ENCODE assay signal across 29 cellular contexts in genomic region chr2:46007412-46007811, GRCh38.
"Had no signal": no experiment of that assay in that cellular context is flagged by ENCODE, and none has a peak within 500 bp of the region (broad histone marks: within the 10 kb centered on the region; RNA-seq: fewer than 3 reads in every experiment).

No MANE protein-coding gene starts in this region.

- H3K27me3 Mint-ChIP-seq: activated CD4-positive, alpha-beta T cell treated with anti-CD3 and anti-CD28 coated beads, Interleukin-2, amount 10 ng/mL, durations not matched to agents 24 days and 14 days; activated naive CD8-positive, alpha-beta T cell; activated T-cell treated with anti-CD3 and anti-CD28 coated beads, Interleukin-2, amount 50 U/mL, for 24 hours had no signal

- DNase-seq: activated CD4-positive, alpha-beta T cell treated with anti-CD3 and anti-CD28 coated beads, Interleukin-2, amount 10 ng/mL, durations not matched to agents 24 days and 14 days; activated CD4-positive, CD25-positive, alpha-beta regulatory T cell treated with anti-CD3 and anti-CD28 coated beads, Interleukin-2, amount 50 U/mL, for 72 hours; activated CD8-positive, alpha-beta memory T cell treated with anti-CD3 and anti-CD28 coated beads, Interleukin-2, amount 50 U/mL, for 48 hours; activated CD8-positive, alpha-beta T cell treated with anti-CD3 and anti-CD28 coated beads, Interleukin-2, amount 10 ng/mL, durations not matched to agents 7 days and 5 days; activated gamma-delta T cell; activated naive CD4-positive, alpha-beta T cell treated with anti-CD3 and anti-CD28 coated beads for 36 hours; activated T-cell treated with anti-CD3 and anti-CD28 coated beads, Interleukin-2, amount 50 U/mL, for 24 hours; amygdala; brain microvascular endothelial cell; MG63; MV-4-11; NCI-H1092 treated with DMSO at 0.1 percent for 48 hours; NCI-H1417 treated with DMSO at 0.1 percent for 48 hours; NCI-H1694 treated with DMSO at 0.1 percent for 48 hours; NCI-H2081; NCI-H510A treated with DMSO at 0.1 percent for 48 hours; NCI-H69; NK-92 treated with Interleukin-12 subunit alpha and Interleukin-12 subunit beta, amount 100 ng/mL, for 24 hours; OCI-M1; Right ventricle myocardium superior; RPMI8226; SW 1271 had no signal

- H3K4me3 ChIP-seq: cardiac muscle cell, MG63, SJSA1 had no signal

- H3K9me3 ChIP-seq: MG63, SJSA1 had no signal

- H3K36me3 ChIP-seq: brain microvascular endothelial cell, SJSA1 had no signal

- ATAC-seq: activated CD8-positive, alpha-beta T cell treated with anti-CD3 and anti-CD28 coated beads, Interleukin-2, amount 10 ng/mL, durations not matched to agents 7 days and 5 days; Panc1; SK-N-SH treated with all-trans-retinoic acid at 6 μM for 48 hours; WTC11 had no signal

- H3K27ac Mint-ChIP-seq: activated CD4-positive, alpha-beta T cell treated with anti-CD3 and anti-CD28 coated beads, Interleukin-2, amount 10 ng/mL, durations not matched to agents 24 days and 14 days; activated CD8-positive, alpha-beta T cell treated with anti-CD3 and anti-CD28 coated beads, Interleukin-2, amount 10 ng/mL, durations not matched to agents 7 days and 5 days; activated naive CD4-positive, alpha-beta T cell treated with anti-CD3 and anti-CD28 coated beads for 36 hours; activated naive CD8-positive, alpha-beta T cell; activated T-cell treated with anti-CD3 and anti-CD28 coated beads, Interleukin-2, amount 50 U/mL, for 24 hours; T-helper 2 cell treated with Interferon-gamma antibody and Interleukin-4, amounts not matched to agents 5 μg/mL and 100 μg/mL, for 36 hours had no signal

- H3K27me3 ChIP-seq: brain microvascular endothelial cell, cardiac muscle cell, MG63, SJSA1 had no signal

- H3K4me3 Mint-ChIP-seq: activated CD4-positive, alpha-beta T cell treated with anti-CD3 and anti-CD28 coated beads, Interleukin-2, amount 10 ng/mL, durations not matched to agents 24 days and 14 days; activated CD8-positive, alpha-beta T cell treated with anti-CD3 and anti-CD28 coated beads, Interleukin-2, amount 10 ng/mL, durations not matched to agents 7 days and 5 days; activated naive CD4-positive, alpha-beta T cell treated with anti-CD3 and anti-CD28 coated beads for 36 hours; activated naive CD8-positive, alpha-beta T cell; activated T-cell treated with anti-CD3 and anti-CD28 coated beads, Interleukin-2, amount 50 U/mL, for 24 hours; T-helper 2 cell treated with Interferon-gamma antibody and Interleukin-4, amounts not matched to agents 5 μg/mL and 100 μg/mL, for 36 hours; WTC11 had no signal

- H3K27ac ChIP-seq: brain microvascular endothelial cell, cardiac muscle cell, SJSA1 had no signal

- H3K9me3 Mint-ChIP-seq: activated CD4-positive, alpha-beta T cell treated with anti-CD3 and anti-CD28 coated beads, Interleukin-2, amount 10 ng/mL, durations not matched to agents 24 days and 14 days; activated naive CD4-positive, alpha-beta T cell treated with anti-CD3 and anti-CD28 coated beads for 36 hours; activated T-cell treated with anti-CD3 and anti-CD28 coated beads, Interleukin-2, amount 50 U/mL, for 24 hours; T-helper 2 cell treated with Interferon-gamma antibody and Interleukin-4, amounts not matched to agents 5 μg/mL and 100 μg/mL, for 36 hours had no signal
